Comparison of ENCODE assay signal across 8 cellular contexts in genomic region chr10:14837756-14838581, GRCh38. TPM values are rescaled to one million over a fixed set of nuclear protein-coding genes. Genes with fewer than 3 reads are reported as not detected.
DNase-seq lines count a peak whose midpoint lies in the region; ATAC-seq and TF ChIP-seq lines count a peak whose summit lies in the region.

CDNF (minus strand) TSS chr10:14838037; CDS start chr10:14837946, 91 bp downstream.
HSPA14 (plus strand) TSS chr10:14838306; CDS start chr10:14838403, 97 bp downstream.
MSANTD7 (plus strand) TSS chr10:14838306; CDS start chr10:14842285, 3,979 bp downstream.

- H3K4me1 ChIP-seq in RWPE2 (ENCODE audit: insufficient read depth, poor library complexity, severe bottlenecking), result peaks cover 7% of the 10 kb centered on the region
- H3K4me1 ChIP-seq in fibroblast of lung (ENCODE audit: control insufficient read depth, extremely low read depth, insufficient read depth, low read length), result no peaks in the 10 kb centered on the region
- H3K4me1 ChIP-seq in naive thymus-derived CD4-positive, alpha-beta T cell (ENCODE audit: control insufficient read depth in 2 of 2, insufficient read depth in 2 of 2, low read length in 2 of 2), result peaks cover 15 to 17% of the 10 kb centered on the region in 2 donors

- CTCF ChIA-PET in naive thymus-derived CD4-positive, alpha-beta T cell (lab: Charles Lee), result interaction anchor here (0.6 to 1.8 kb wide), 11 partner anchors 10 to 990 kb away, joined by 3 to 6 read pairs (median 4); partner anchors contain the start of gene SUV39H2

- DNase-seq in EH (ENCODE audit: low read depth) (peak; percentile 99), H4 (ENCODE audit: low spot score) (peak; percentile 97), LoVo (ENCODE audit: low spot score) (peak; percentile 99), RWPE2 (ENCODE audit: low spot score) (peak; percentile 97), fibroblast of lung (ENCODE audit: low read depth in 2 of 2) (peak; percentile 98 to 99)
- peak; percentile 100 for DNase-seq in activated T-helper 2 cell treated with anti-CD3 and anti-CD28 coated beads, Interferon-gamma antibody, Interleukin-2, Interleukin-4, amounts not matched to agents 10 μg/mL and 5 μg/mL and 100 μg/mL, durations not matched to agents 14 hours and 24 hours and 36 hours (ENCODE audit: low spot score)
- peak; percentile 98 to 99 (median 99) for DNase-seq in naive thymus-derived CD4-positive, alpha-beta T cell
- DNase-seq in stimulated activated naive B cell treated with anti-CD40 and anti-IgM and Interleukin-4, amounts not matched to agents 10 μg/mL and 1 μg/mL and 100 μg/mL, for 72 hours, result peak; percentile 99

- H3K27me3 Mint-ChIP-seq in activated T-helper 2 cell treated with anti-CD3 and anti-CD28 coated beads, Interferon-gamma antibody, Interleukin-2, Interleukin-4, amounts not matched to agents 10 μg/mL and 5 μg/mL and 100 μg/mL, durations not matched to agents 14 hours and 24 hours and 36 hours (ENCODE audit: low read depth), result no peaks in the 10 kb centered on the region
- no peaks in the 10 kb centered on the region for H3K27me3 Mint-ChIP-seq in naive thymus-derived CD4-positive, alpha-beta T cell
- no peaks in the 10 kb centered on the region for H3K27me3 Mint-ChIP-seq in stimulated activated naive B cell treated with anti-CD40 and anti-IgM and Interleukin-4, amounts not matched to agents 10 μg/mL and 1 μg/mL and 100 μg/mL, for 72 hours

- peak within 1 kb of the TSS; percentile 97 for H3K9ac ChIP-seq in fibroblast of lung (ENCODE audit: insufficient read depth, low read length)

- peak within 1 kb of the TSS; percentile 88 for H2AFZ ChIP-seq in fibroblast of lung (ENCODE audit: low read length)

- H3K9me3 ChIP-seq in RWPE2 (ENCODE audit: severe bottlenecking) (no peaks in the 10 kb centered on the region), fibroblast of lung (ENCODE audit: control insufficient read depth, insufficient read depth, low read depth, low read length) (no peaks in the 10 kb centered on the region)
- H3K9me3 ChIP-seq in naive thymus-derived CD4-positive, alpha-beta T cell (ENCODE audit: control insufficient read depth in 2 of 3, low read length in 3 of 3), result no peaks in the 10 kb centered on the region

- H3K36me3 ChIP-seq in RWPE2 (ENCODE audit: low read depth), result peaks cover 31% of the 10 kb centered on the region
- H3K36me3 ChIP-seq in fibroblast of lung (ENCODE audit: control insufficient read depth, insufficient read depth, low read length), result peaks cover 5% of the 10 kb centered on the region
- H3K36me3 ChIP-seq in naive thymus-derived CD4-positive, alpha-beta T cell (ENCODE audit: control insufficient read depth in 2 of 3, insufficient read depth in 3 of 3, low read length in 3 of 3), result peaks cover 0 to 33% (median 9%) of the 10 kb centered on the region in 3 experiments

- H3K4me1 Mint-ChIP-seq in activated T-helper 2 cell treated with anti-CD3 and anti-CD28 coated beads, Interferon-gamma antibody, Interleukin-2, Interleukin-4, amounts not matched to agents 10 μg/mL and 5 μg/mL and 100 μg/mL, durations not matched to agents 14 hours and 24 hours and 36 hours (ENCODE audit: low read depth), result peaks cover 19% of the 10 kb centered on the region
- peaks cover 14 to 45% (median 32%) of the 10 kb centered on the region in 7 donors for H3K4me1 Mint-ChIP-seq in naive thymus-derived CD4-positive, alpha-beta T cell
- peaks cover 9 to 17% of the 10 kb centered on the region in 2 donors for H3K4me1 Mint-ChIP-seq in stimulated activated naive B cell treated with anti-CD40 and anti-IgM and Interleukin-4, amounts not matched to agents 10 μg/mL and 1 μg/mL and 100 μg/mL, for 72 hours

- H3K79me2 ChIP-seq in fibroblast of lung (ENCODE audit: control insufficient read depth, insufficient read depth, low read length), result peaks cover 27% of the 10 kb centered on the region

- H3K27me3 ChIP-seq in RWPE2 (ENCODE audit: insufficient read depth, poor library complexity, severe bottlenecking) (no peaks in the 10 kb centered on the region), fibroblast of lung (ENCODE audit: control insufficient read depth, insufficient read depth, low read length) (no peaks in the 10 kb centered on the region)
- no peaks in the 10 kb centered on the region for H3K27me3 ChIP-seq in naive thymus-derived CD4-positive, alpha-beta T cell (ENCODE audit: control insufficient read depth in 2 of 2, insufficient read depth in 2 of 2, low read length in 2 of 2)

- peak; percentile 96 for ATAC-seq in RWPE2 (ENCODE audit: low read depth)
- peak; percentile 98 for ATAC-seq in naive thymus-derived CD4-positive, alpha-beta T cell
- peak; percentile 93 to 94 for ATAC-seq in stimulated activated naive B cell treated with anti-CD40 and anti-IgM and Interleukin-4, amounts not matched to agents 10 μg/mL and 1 μg/mL and 100 μg/mL, for 72 hours (replicated peaks)

- TF ChIP-seq CTCF in RWPE2 (IDR thresholded peaks at IDR 0.05; ENCODE audit: poor library complexity, severe bottlenecking), result no peak
- no peak for TF ChIP-seq CTCF in fibroblast of lung (conservative IDR thresholded peaks at IDR 0.05 in 1 of 2, IDR thresholded peaks at IDR 0.05 in 1 of 2; ENCODE audit: low read depth in 1 of 2, low read length in 2 of 2)

- H3K4me2 ChIP-seq in fibroblast of lung (ENCODE audit: extremely low read depth, insufficient read depth, low read length), result peak within 1 kb of the TSS; percentile 94

- H3K36me3 Mint-ChIP-seq in activated T-helper 2 cell treated with anti-CD3 and anti-CD28 coated beads, Interferon-gamma antibody, Interleukin-2, Interleukin-4, amounts not matched to agents 10 μg/mL and 5 μg/mL and 100 μg/mL, durations not matched to agents 14 hours and 24 hours and 36 hours (ENCODE audit: low read depth), result peaks cover 36% of the 10 kb centered on the region
- peaks cover 0 to 24% (median 13%) of the 10 kb centered on the region in 5 donors for H3K36me3 Mint-ChIP-seq in naive thymus-derived CD4-positive, alpha-beta T cell
- peaks cover 18 to 34% of the 10 kb centered on the region in 2 donors for H3K36me3 Mint-ChIP-seq in stimulated activated naive B cell treated with anti-CD40 and anti-IgM and Interleukin-4, amounts not matched to agents 10 μg/mL and 1 μg/mL and 100 μg/mL, for 72 hours

- H3K27ac Mint-ChIP-seq in activated T-helper 2 cell treated with anti-CD3 and anti-CD28 coated beads, Interferon-gamma antibody, Interleukin-2, Interleukin-4, amounts not matched to agents 10 μg/mL and 5 μg/mL and 100 μg/mL, durations not matched to agents 14 hours and 24 hours and 36 hours, result peak within 1 kb of the TSS; percentile 95
- H3K27ac Mint-ChIP-seq in naive thymus-derived CD4-positive, alpha-beta T cell, result peak within 1 kb of the TSS; percentile 92 to 99 (median 97)
- H3K27ac Mint-ChIP-seq in stimulated activated naive B cell treated with anti-CD40 and anti-IgM and Interleukin-4, amounts not matched to agents 10 μg/mL and 1 μg/mL and 100 μg/mL, for 72 hours, result peak within 1 kb of the TSS; percentile 99

- peak within 1 kb of the TSS; percentile 92 for H3K4me3 Mint-ChIP-seq in activated T-helper 2 cell treated with anti-CD3 and anti-CD28 coated beads, Interferon-gamma antibody, Interleukin-2, Interleukin-4, amounts not matched to agents 10 μg/mL and 5 μg/mL and 100 μg/mL, durations not matched to agents 14 hours and 24 hours and 36 hours (ENCODE audit: low read depth)
- peak within 1 kb of the TSS; percentile 87 to 98 (median 97) for H3K4me3 Mint-ChIP-seq in naive thymus-derived CD4-positive, alpha-beta T cell
- peak within 1 kb of the TSS; percentile 97 for H3K4me3 Mint-ChIP-seq in stimulated activated naive B cell treated with anti-CD40 and anti-IgM and Interleukin-4, amounts not matched to agents 10 μg/mL and 1 μg/mL and 100 μg/mL, for 72 hours

- H3K4me3 ChIP-seq in RWPE2 (ENCODE audit: severe bottlenecking) (peak within 1 kb of the TSS; percentile 85), fibroblast of lung (replicated peaks in 1 of 4; ENCODE audit: control extremely low read depth in 1 of 4, insufficient read depth in 1 of 4, low read depth in 3 of 4, low read length in 4 of 4) (peak within 1 kb of the TSS; percentile 85 to 92 (median 90))
- H3K4me3 ChIP-seq in naive thymus-derived CD4-positive, alpha-beta T cell (ENCODE audit: low read length), result peak within 1 kb of the TSS; percentile 88

- intact Hi-C loops in activated T-helper 2 cell treated with anti-CD3 and anti-CD28 coated beads, Interferon-gamma antibody, Interleukin-2, Interleukin-4, amounts not matched to agents 10 μg/mL and 5 μg/mL and 100 μg/mL, durations not matched to agents 14 hours and 24 hours and 36 hours (cut with micrococcal nuclease), result loop anchor here (1.0 to 5.0 kb wide), 7 partner anchors 40 to 301 kb away; partner anchors contain the start of genes MEIG1 and SUV39H2
- intact Hi-C loops in naive thymus-derived CD4-positive, alpha-beta T cell (cut with micrococcal nuclease), result loop anchor here (1.0 to 5.0 kb wide), 24 partner anchors 11 to 1535 kb away; partner anchors contain the start of genes DCLRE1C (in 2 of the 2), MEIG1 (in 2 of the 2), PRPF18 (in 2 of the 2) and RPP38 (in 2 of the 2)

- POLR2A ChIA-PET in naive thymus-derived CD4-positive, alpha-beta T cell (lab: Charles Lee), result interaction anchor here (0.6 to 2.8 kb wide), 31 partner anchors 11 to 1559 kb away, joined by 3 to 28 read pairs (median 4); partner anchors contain the start of genes DCLRE1C, MEIG1, NMT2 and SUV39H2

- H4K20me1 ChIP-seq in fibroblast of lung (ENCODE audit: control insufficient read depth, extremely low read depth, insufficient read depth, low read length), result no peaks in the 10 kb centered on the region

- no peaks in the 10 kb centered on the region for H3K9me3 Mint-ChIP-seq in activated T-helper 2 cell treated with anti-CD3 and anti-CD28 coated beads, Interferon-gamma antibody, Interleukin-2, Interleukin-4, amounts not matched to agents 10 μg/mL and 5 μg/mL and 100 μg/mL, durations not matched to agents 14 hours and 24 hours and 36 hours
- H3K9me3 Mint-ChIP-seq in naive thymus-derived CD4-positive, alpha-beta T cell, result no peaks in the 10 kb centered on the region
- no peaks in the 10 kb centered on the region for H3K9me3 Mint-ChIP-seq in stimulated activated naive B cell treated with anti-CD40 and anti-IgM and Interleukin-4, amounts not matched to agents 10 μg/mL and 1 μg/mL and 100 μg/mL, for 72 hours

- H3K27ac ChIP-seq in RWPE2 (ENCODE audit: poor library complexity, severe bottlenecking) (peak within 1 kb of the TSS; percentile 62), fibroblast of lung (ENCODE audit: insufficient read depth, low read length) (peak within 1 kb of the TSS; percentile 92)
- peak within 1 kb of the TSS; percentile 94 for H3K27ac ChIP-seq in naive thymus-derived CD4-positive, alpha-beta T cell (ENCODE audit: low read depth, low read length)

RNA-seq across cellular contexts. Expression of gene CDNF, which starts in this region (rescaled TPM):
- 0.10 TPM in 1 of 2 replicates, not detected in the other for total RNA-seq in H4 (2014; rRNA removed; shearing (Covaris generic))
- 0.39 and 0.67 TPM in 2 replicates for total RNA-seq in activated T-helper 2 cell treated with anti-CD3 and anti-CD28 coated beads, Interferon-gamma antibody, Interleukin-2, Interleukin-4, amounts not matched to agents 10 μg/mL and 5 μg/mL and 100 μg/mL, durations not matched to agents 14 hours and 24 hours and 36 hours
- total RNA-seq in fibroblast of lung, result 1.2 and 1.5 TPM in 2 replicates
- 2.8 and 3.4 TPM in 2 replicates for polyA plus RNA-seq in fibroblast of lung
- polyA plus RNA-seq in fibroblast of lung (2012), result 2.4 and 3.3 TPM in 2 replicates
- polyA minus RNA-seq in fibroblast of lung (ENCODE audit: low replicate concordance), result not detected in 2 replicates
- total RNA-seq in naive thymus-derived CD4-positive, alpha-beta T cell, result 1 to 10 TPM; 1.0 to 8.4 (median 4.9) TPM
- polyA plus RNA-seq in naive thymus-derived CD4-positive, alpha-beta T cell, result 1 to 10 TPM; 3.0 to 5.3 TPM

RNA-seq across cellular contexts. Expression of gene HSPA14, which starts in this region (rescaled TPM):
- total RNA-seq in H4 (2014; rRNA removed; shearing (Covaris generic)), result 16.3 and 19.5 TPM in 2 replicates
- 34.1 and 34.5 TPM in 2 replicates for total RNA-seq in activated T-helper 2 cell treated with anti-CD3 and anti-CD28 coated beads, Interferon-gamma antibody, Interleukin-2, Interleukin-4, amounts not matched to agents 10 μg/mL and 5 μg/mL and 100 μg/mL, durations not matched to agents 14 hours and 24 hours and 36 hours
- 7.4 and 8.5 TPM in 2 replicates for total RNA-seq in fibroblast of lung
- 14.3 and 21.8 TPM in 2 replicates for polyA plus RNA-seq in fibroblast of lung
- 8.8 and 15.6 TPM in 2 replicates for polyA plus RNA-seq in fibroblast of lung (2012)
- 0.44 TPM in 1 of 2 replicates, not detected in the other for polyA minus RNA-seq in fibroblast of lung (ENCODE audit: low replicate concordance)
- 10 to 100 TPM; 14.1 to 23.8 (median 17.6) TPM for total RNA-seq in naive thymus-derived CD4-positive, alpha-beta T cell
- polyA plus RNA-seq in naive thymus-derived CD4-positive, alpha-beta T cell, result 10 to 100 TPM; 14.9 to 18.2 TPM

RNA-seq across cellular contexts. Expression of gene MSANTD7, which starts in this region (rescaled TPM):
- 17.5 and 18.4 TPM in 2 replicates for total RNA-seq in H4 (2014; rRNA removed; shearing (Covaris generic))
- total RNA-seq in activated T-helper 2 cell treated with anti-CD3 and anti-CD28 coated beads, Interferon-gamma antibody, Interleukin-2, Interleukin-4, amounts not matched to agents 10 μg/mL and 5 μg/mL and 100 μg/mL, durations not matched to agents 14 hours and 24 hours and 36 hours, result 22.3 and 25.6 TPM in 2 replicates
- 14.4 and 14.9 TPM in 2 replicates for total RNA-seq in fibroblast of lung
- polyA plus RNA-seq in fibroblast of lung, result 7.2 and 8.2 TPM in 2 replicates
- polyA plus RNA-seq in fibroblast of lung (2012), result 7.2 and 8.6 TPM in 2 replicates
- polyA minus RNA-seq in fibroblast of lung (ENCODE audit: low replicate concordance), result 5.5 and 9.6 TPM in 2 replicates
- total RNA-seq in naive thymus-derived CD4-positive, alpha-beta T cell, result 10 to 100 TPM; 16.2 to 31.4 (median 21.9) TPM
- polyA plus RNA-seq in naive thymus-derived CD4-positive, alpha-beta T cell, result 1 to 10 TPM; 7.6 to 8.3 TPM

Comparison
In these comparisons a context has a peak if more than half of its experiments do, and no peak if none do; other contexts are left out.
1. Peak in every context shown above with its lines: DNase-seq, ATAC-seq, H3K4me3 ChIP-seq and H3K27ac ChIP-seq.